In the genomic region with DNA sequence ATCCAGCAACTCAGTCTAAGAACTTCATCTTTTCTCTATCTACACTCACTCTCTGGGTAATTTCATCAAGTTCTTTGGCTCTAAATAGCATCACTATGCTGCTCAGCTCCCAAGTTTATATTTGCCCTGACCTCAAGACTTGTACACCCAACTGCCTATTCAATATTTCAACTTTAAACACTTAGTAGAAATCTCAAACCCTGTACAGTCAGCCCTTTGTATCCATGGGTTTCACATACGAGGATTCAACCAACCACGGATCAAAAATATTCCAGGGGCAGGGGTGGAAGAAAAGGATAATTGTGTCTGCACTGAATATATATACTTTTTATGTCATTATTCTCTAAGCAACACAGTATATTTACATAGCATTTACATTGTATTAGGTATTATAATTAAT, we compare ENCODE assay signal across 30 cellular contexts. TPM values are rescaled to one million over a fixed set of nuclear protein-coding genes. Genes with fewer than 3 reads are reported as not detected.
DNase-seq lines count a peak whose midpoint lies in the region; ATAC-seq and TF ChIP-seq lines count a peak whose summit lies in the region.
"Had no signal": no experiment of that assay in that cellular context is flagged by ENCODE, and none has a peak within 500 bp of the region (broad histone marks: within the 10 kb centered on the region; RNA-seq: fewer than 3 reads in every experiment).

No MANE protein-coding gene starts in this region.

- H3K9me3 Mint-ChIP-seq in MCF 10A (ENCODE audit: unreplicated experiment) = no peaks in the 10 kb centered on the region
- H3K9me3 Mint-ChIP-seq in naive thymus-derived CD8-positive, alpha-beta T cell = no peaks in the 10 kb centered on the region

- no peaks in the 10 kb centered on the region for H3K9me3 ChIP-seq in mammary epithelial cell (replicated peaks; ENCODE audit: insufficient read depth, low read length)
- H3K9me3 ChIP-seq in DOHH2 (ENCODE audit: control insufficient read depth, insufficient read depth, low read length) = no peaks in the 10 kb centered on the region
- no peaks in the 10 kb centered on the region for H3K9me3 ChIP-seq in SU-DHL-6 (ENCODE audit: insufficient read depth, low read length)
- H3K9me3 ChIP-seq: gastrocnemius medialis, Peyer's patch, psoas muscle, thoracic aorta, uterus had no signal

- peaks cover 13% of the 10 kb centered on the region for H3K4me1 Mint-ChIP-seq in MCF 10A (ENCODE audit: insufficient read depth, unreplicated experiment)
- peaks cover 20 to 66% (median 55%) of the 10 kb centered on the region in 4 donors for H3K4me1 Mint-ChIP-seq in naive thymus-derived CD8-positive, alpha-beta T cell

- no peaks in the 10 kb centered on the region for H3K9me2 ChIP-seq in DOHH2 (replicated peaks; ENCODE audit: control insufficient read depth, low read length)
- no peaks in the 10 kb centered on the region for H3K9me2 ChIP-seq in SU-DHL-6 (replicated peaks; ENCODE audit: insufficient read depth, low read length)

- no peak for TF ChIP-seq CTCF in MCF 10A (IDR thresholded peaks at IDR 0.05; ENCODE audit: unreplicated experiment)
- no peak for TF ChIP-seq CTCF in mammary epithelial cell (conservative IDR thresholded peaks at IDR 0.05 in 1 of 2, IDR thresholded peaks at IDR 0.05 in 1 of 2; ENCODE audit: extremely low read depth in 1 of 2, insufficient read depth in 1 of 2, low read depth in 1 of 2, low read length in 2 of 2)
- TF ChIP-seq CTCF in DOHH2 (IDR thresholded peaks at IDR 0.05; ENCODE audit: low read depth, low read length, poor library complexity, severe bottlenecking) = no peak
- TF ChIP-seq CTCF in SU-DHL-6 (IDR thresholded peaks at IDR 0.05; ENCODE audit: insufficient read depth, low read length, poor library complexity, severe bottlenecking) = no peak

- H3K79me2 ChIP-seq in mammary epithelial cell (ENCODE audit: insufficient read depth, low read length) (peaks cover 92% of the 10 kb centered on the region), DOHH2 (ENCODE audit: control insufficient read depth, low read length) (peaks cover 100% of the 10 kb centered on the region), SU-DHL-6 (ENCODE audit: insufficient read depth, low read length) (peaks cover 100% of the 10 kb centered on the region)

- H3K4me2 ChIP-seq in mammary epithelial cell (ENCODE audit: insufficient read depth, low read depth, low read length) (no peak overlapping the region), DOHH2 (ENCODE audit: low read length) (peak overlapping the region; percentile 55), SU-DHL-6 (ENCODE audit: low read depth, low read length, poor library complexity, severe bottlenecking) (peak overlapping the region; percentile 45)
- H3K4me2 ChIP-seq: hepatocyte had no signal

- no peak overlapping the region for H2AFZ ChIP-seq in mammary epithelial cell (ENCODE audit: low read depth, low read length)
- H2AFZ ChIP-seq in SU-DHL-6 (ENCODE audit: low read depth, low read length, severe bottlenecking) = no peak overlapping the region
- H2AFZ ChIP-seq: GM23248, hepatocyte had no signal

- H3K4me3 Mint-ChIP-seq in MCF 10A (ENCODE audit: unreplicated experiment) = no peak overlapping the region
- peak overlapping the region in 1 of 10 donors; percentile 48 for H3K4me3 Mint-ChIP-seq in naive thymus-derived CD8-positive, alpha-beta T cell
- H3K4me3 Mint-ChIP-seq: T-cell had no signal

- H3F3A ChIP-seq in DOHH2 (ENCODE audit: control insufficient read depth, insufficient read depth) (0 out of 2 replicates have a peak, but pooled peaks cover 3% of the 10 kb centered on the region), SU-DHL-6 (ENCODE audit: insufficient read depth) (peaks cover 13% of the 10 kb centered on the region)

- WGBS in mammary epithelial cell (ENCODE audit: low coverage, missing lambda C conversion rate) = 96% methylated on average over 2 of the region's 2 CpGs

- dilution Hi-C loops in mammary epithelial cell (cut with HindIII; ENCODE audit: low sequenced_read_pairs) = no loop called here

- peaks cover 24% of the 10 kb centered on the region for H3K36me3 Mint-ChIP-seq in MCF 10A (ENCODE audit: insufficient read depth, unreplicated experiment)
- H3K36me3 Mint-ChIP-seq in naive thymus-derived CD8-positive, alpha-beta T cell = peaks cover 0 to 25% (median 1%) of the 10 kb centered on the region in 3 donors

- peaks cover 10% of the 10 kb centered on the region for H3K4me1 ChIP-seq in mammary epithelial cell (ENCODE audit: insufficient read depth, low read length)
- H3K4me1 ChIP-seq in DOHH2 (ENCODE audit: control insufficient read depth, low read length) = peaks cover 59% of the 10 kb centered on the region
- H3K4me1 ChIP-seq: Peyer's patch, uterus had no signal

- BruUV-seq in MCF 10A (replicated peaks; lab: Mats Ljungman, UMichigan) (no TSS peak), mammary epithelial cell (replicated peaks; lab: Mats Ljungman, UMichigan) (no TSS peak)

- POLR2A ChIA-PET in MCF 10A (lab: Yijun Ruan, JAX) = interaction anchor here (1.0 to 1.3 kb wide), 2 partner anchors 14 to 325 kb away, joined by 3 to 4 read pairs; a partner anchor contains a TSS
- POLR2A ChIA-PET in naive thymus-derived CD8-positive, alpha-beta T cell (lab: Charles Lee) = no interaction called here

- H3K27me3 ChIP-seq in mammary epithelial cell (ENCODE audit: insufficient read depth, low read length) (no peaks in the 10 kb centered on the region), DOHH2 (ENCODE audit: control insufficient read depth, low read length) (no peaks in the 10 kb centered on the region), SU-DHL-6 (ENCODE audit: low read length) (no peaks in the 10 kb centered on the region)
- H3K27me3 ChIP-seq: BLaER1 treated with 17β-estradiol and CSF1 and Interleukin-3, amounts not matched to agents 10 nM and 100 nM; gastrocnemius medialis; hepatocyte; Peyer's patch; uterus had no signal

- peaks cover 2% of the 10 kb centered on the region for H3K36me3 ChIP-seq in mammary epithelial cell (ENCODE audit: insufficient read depth, low read length)
- peaks cover 4% of the 10 kb centered on the region; the same call in 1 of the 2 replicates for H3K36me3 ChIP-seq in DOHH2 (ENCODE audit: control insufficient read depth, low read length)
- H3K36me3 ChIP-seq in SU-DHL-6 (ENCODE audit: low read length) = no peaks in the 10 kb centered on the region
- H3K36me3 ChIP-seq: gastrocnemius medialis, thoracic aorta, uterus had no signal

- DNase-seq in MCF 10A (ENCODE audit: unreplicated experiment) (no peak), mammary epithelial cell (no peak), inferior parietal cortex (ENCODE audit: extremely low spot score) (no peak), amniotic stem cell (lab: John Stamatoyannopoulos, UW) (no peak)
- no peak for DNase-seq in naive thymus-derived CD8-positive, alpha-beta T cell
- no peak for DNase-seq in NK-92 treated with Interleukin-12 subunit alpha and Interleukin-12 subunit beta, amount 100 ng/mL, for 24 hours (lab: John Stamatoyannopoulos, UW)
- DNase-seq: activated CD4-positive, CD25-positive, alpha-beta regulatory T cell treated with anti-CD3 and anti-CD28 coated beads, Interleukin-2, amount 50 U/mL, for 72 hours; activated naive CD4-positive, alpha-beta T cell treated with Interleukin-2 at 50 U/mL for 16 hours; activated T-cell treated with anti-CD3 and anti-CD28 coated beads, Interleukin-2, amount 50 U/mL, for 48 hours; anterior cingulate cortex; caudate nucleus; gastrocnemius medialis; GM23248; mesendoderm; NCI-H1092; NCI-H1694 treated with DMSO at 0.1 percent for 48 hours; NCI-H2171; NCI-H510A treated with DMSO at 0.1 percent for 48 hours; occipital lobe; Peyer's patch; psoas muscle; stimulated activated CD4-positive, alpha-beta T cell treated with anti-CD3 and anti-CD28 coated beads, Interleukin-4, amount 100 ng/mL, for 4 hours; stimulated activated naive CD8-positive, alpha-beta T cell treated with anti-CD3 and anti-CD28 coated beads, Interleukin-15, Interleukin-2, amounts not matched to agents 100 U/mL and 50 U/mL, for 24 hours; T-cell; uterus had no signal

- no peak for ATAC-seq in naive thymus-derived CD8-positive, alpha-beta T cell
- ATAC-seq: gastrocnemius medialis; stimulated activated naive CD8-positive, alpha-beta T cell treated with anti-CD3 and anti-CD28 coated beads, Interleukin-15, Interleukin-2, amounts not matched to agents 100 U/mL and 50 U/mL, for 24 hours; T-cell had no signal

- H3K27ac ChIP-seq in mammary epithelial cell (ENCODE audit: insufficient read depth, low read depth, low read length) (no peak overlapping the region), DOHH2 (ENCODE audit: low read depth, low read length) (no peak overlapping the region), SU-DHL-6 (ENCODE audit: low read depth, low read length) (peak overlapping the region; percentile 53)
- H3K27ac ChIP-seq: BLaER1 treated with 17β-estradiol and CSF1 and Interleukin-3, amounts not matched to agents 10 nM and 100 nM; GM23248; hepatocyte; Peyer's patch; psoas muscle; thoracic aorta; uterus had no signal

- intact Hi-C loops in MCF 10A (cut with micrococcal nuclease) (no loop called here), mammary epithelial cell (cut with micrococcal nuclease) (no loop called here)

- H3K9ac ChIP-seq in mammary epithelial cell (ENCODE audit: insufficient read depth, low read length) = no peak overlapping the region
- peak overlapping the region; percentile 13; the same call in 1 of the 2 replicates for H3K9ac ChIP-seq in SU-DHL-6 (ENCODE audit: low read length)
- H3K9ac ChIP-seq: BLaER1 treated with 17β-estradiol and CSF1 and Interleukin-3, amounts not matched to agents 10 nM and 100 nM; GM23248 had no signal

- H3K27ac Mint-ChIP-seq in MCF 10A (ENCODE audit: low read depth, unreplicated experiment) = peak overlapping the region; percentile 29
- peak overlapping the region in 6 of 10 donors; percentile 7 to 83 (median 50) for H3K27ac Mint-ChIP-seq in naive thymus-derived CD8-positive, alpha-beta T cell

- CTCF ChIA-PET in MCF 10A (lab: Yijun Ruan, JAX) (interaction anchor here (0.6 kb wide), 1 partner anchor 8 kb away, joined by 3 read pairs; no protein-coding TSS in a partner anchor), mammary epithelial cell (lab: Charles Lee; ENCODE audit: low non-redundant PET) (no interaction called here)

- no peaks in the 10 kb centered on the region for H3K27me3 Mint-ChIP-seq in MCF 10A (ENCODE audit: insufficient read depth, unreplicated experiment)
- H3K27me3 Mint-ChIP-seq in naive thymus-derived CD8-positive, alpha-beta T cell = no peaks in the 10 kb centered on the region
- H3K27me3 Mint-ChIP-seq: T-cell had no signal

- in situ Hi-C loops in mammary epithelial cell (cut with MboI; ENCODE audit: low sequenced_read_pairs in 2 of 2) = no loop called here

- H3K4me3 ChIP-seq in mammary epithelial cell (replicated peaks in 1 of 3; ENCODE audit: insufficient read depth in 1 of 3, low read depth in 2 of 3, low read length in 3 of 3) (no peak overlapping the region), DOHH2 (ENCODE audit: low read length) (peak overlapping the region; percentile 48; the same call in 1 of the 2 replicates), SU-DHL-6 (ENCODE audit: insufficient read depth, low read length, poor library complexity, severe bottlenecking) (no peak overlapping the region)
- H3K4me3 ChIP-seq: BLaER1 treated with 17β-estradiol and CSF1 and Interleukin-3, amounts not matched to agents 10 nM and 100 nM; gastrocnemius medialis; GM23248; hepatocyte; Peyer's patch; psoas muscle; thoracic aorta; uterus had no signal

- H4K20me1 ChIP-seq in mammary epithelial cell (ENCODE audit: insufficient read depth, low read length) (no peaks in the 10 kb centered on the region), DOHH2 (ENCODE audit: control insufficient read depth, insufficient read depth, low read depth, low read length) (peaks cover 4% of the 10 kb centered on the region; the same call in 1 of the 2 replicates), SU-DHL-6 (ENCODE audit: low read depth, low read length) (0 out of 2 replicates have a peak, but pooled peaks cover 10% of the 10 kb centered on the region)

RNA-seq across cellular contexts. Expression of a gene that starts 13.9 kb away (rescaled TPM):
- total RNA-seq in MCF 10A (2022) (59.1 and 66.8 TPM in 2 replicates), mammary epithelial cell (10 to 100 TPM; 30.2 to 32.1 TPM)
- 12.9 TPM for polyA plus RNA-seq in mammary epithelial cell
- polyA minus RNA-seq in mammary epithelial cell = 32.8 TPM
- 100 to 1,000 TPM in 1 of 2 experiments, 10 to 100 TPM in 1; 96.5 to 102 TPM for total RNA-seq in naive thymus-derived CD8-positive, alpha-beta T cell
- polyA plus RNA-seq in naive thymus-derived CD8-positive, alpha-beta T cell = 10 to 100 TPM; 12.2 to 22.0 (median 13.9) TPM
